ENCODE assay signal across 22 cellular contexts in the genomic region with DNA sequence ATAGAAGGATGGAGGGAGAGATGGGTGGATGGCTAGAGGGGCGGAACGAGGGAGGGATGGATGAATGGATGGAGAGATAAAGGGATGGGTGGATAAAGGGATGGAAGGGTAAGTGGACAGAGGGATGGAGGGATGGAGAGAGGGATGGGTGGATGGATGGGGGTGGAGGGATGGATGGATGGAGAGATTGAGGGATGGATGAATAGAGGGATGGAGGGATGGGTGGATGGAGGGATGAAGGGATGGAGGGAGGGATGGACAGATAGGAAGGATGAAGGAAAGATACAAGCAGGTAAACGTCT.
A peak's percentile ranks its signal among the peaks of the same experiment; 100 is the strongest.
DNase-seq lines count a peak whose midpoint lies in the region; ATAC-seq and TF ChIP-seq lines count a peak whose summit lies in the region.
"Had no signal": no experiment of that assay in that cellular context is flagged by ENCODE, and none has a peak within 500 bp of the region (broad histone marks: within the 10 kb centered on the region; RNA-seq: fewer than 3 reads in every experiment).

No MANE protein-coding gene starts in this region.

- H3K27ac Mint-ChIP-seq in activated naive CD4-positive, alpha-beta T cell treated with anti-CD3 and anti-CD28 coated beads, Interleukin-2, amount 50 U/mL, for 24 hours, result peak overlapping the region; percentile 38
- no peak overlapping the region for H3K27ac Mint-ChIP-seq in activated naive CD4-positive, alpha-beta T cell treated with anti-CD3 and anti-CD28 coated beads, Interleukin-2, amount 10 ng/mL, durations not matched to agents 7 days and 5 days
- H3K27ac Mint-ChIP-seq in central memory CD8-positive, alpha-beta T cell (ENCODE audit: low read depth), result peak overlapping the region; percentile 73
- H3K27ac Mint-ChIP-seq in progenitor cell of endocrine pancreas, result no peak overlapping the region
- H3K27ac Mint-ChIP-seq: CD4-positive, alpha-beta T cell; CD8-positive, alpha-beta T cell had no signal

- TF ChIP-seq CTCF in DND-41 (IDR thresholded peaks at IDR 0.05; ENCODE audit: borderline replicate concordance, extremely low read depth, low read length, poor library complexity, severe bottlenecking) (no peak), progenitor cell of endocrine pancreas (IDR thresholded peaks at IDR 0.05; ENCODE audit: unreplicated experiment) (no peak)

- no peak overlapping the region for H3K4me2 ChIP-seq in DND-41 (ENCODE audit: insufficient read depth, low read length)
- H3K4me2 ChIP-seq: A549 had no signal

- CTCF ChIA-PET in activated naive CD4-positive, alpha-beta T cell treated with anti-CD3 and anti-CD28 coated beads, Interleukin-2, amount 10 ng/mL, durations not matched to agents 7 days and 5 days (lab: Charles Lee), result no interaction called here

- no peak overlapping the region for H2AFZ ChIP-seq in DND-41 (ENCODE audit: low read depth, low read length)

- H3K4me1 ChIP-seq in DND-41 (ENCODE audit: insufficient read depth, low read length), result peaks cover 91% of the 10 kb centered on the region
- H3K4me1 ChIP-seq: A549, Caco-2 had no signal

- no peaks in the 10 kb centered on the region for H3K9me3 Mint-ChIP-seq in activated naive CD4-positive, alpha-beta T cell treated with anti-CD3 and anti-CD28 coated beads, Interleukin-2, amount 50 U/mL, for 24 hours
- no peaks in the 10 kb centered on the region for H3K9me3 Mint-ChIP-seq in activated naive CD4-positive, alpha-beta T cell treated with anti-CD3 and anti-CD28 coated beads, Interleukin-2, amount 10 ng/mL, durations not matched to agents 7 days and 5 days
- no peaks in the 10 kb centered on the region for H3K9me3 Mint-ChIP-seq in central memory CD8-positive, alpha-beta T cell
- H3K9me3 Mint-ChIP-seq in progenitor cell of endocrine pancreas (ENCODE audit: low read depth), result no peaks in the 10 kb centered on the region
- H3K9me3 Mint-ChIP-seq: CD4-positive, alpha-beta T cell; CD8-positive, alpha-beta T cell had no signal

- no peaks in the 10 kb centered on the region for H3K27me3 Mint-ChIP-seq in activated naive CD4-positive, alpha-beta T cell treated with anti-CD3 and anti-CD28 coated beads, Interleukin-2, amount 50 U/mL, for 24 hours
- H3K27me3 Mint-ChIP-seq in activated naive CD4-positive, alpha-beta T cell treated with anti-CD3 and anti-CD28 coated beads, Interleukin-2, amount 10 ng/mL, durations not matched to agents 7 days and 5 days, result peaks cover 54% of the 10 kb centered on the region
- H3K27me3 Mint-ChIP-seq in central memory CD8-positive, alpha-beta T cell, result peaks cover 21% of the 10 kb centered on the region
- H3K27me3 Mint-ChIP-seq in progenitor cell of endocrine pancreas, result peaks cover 59% of the 10 kb centered on the region

- no peak overlapping the region for H3K4me3 Mint-ChIP-seq in activated naive CD4-positive, alpha-beta T cell treated with anti-CD3 and anti-CD28 coated beads, Interleukin-2, amount 50 U/mL, for 24 hours
- H3K4me3 Mint-ChIP-seq in activated naive CD4-positive, alpha-beta T cell treated with anti-CD3 and anti-CD28 coated beads, Interleukin-2, amount 10 ng/mL, durations not matched to agents 7 days and 5 days, result no peak overlapping the region
- no peak overlapping the region for H3K4me3 Mint-ChIP-seq in central memory CD8-positive, alpha-beta T cell
- H3K4me3 Mint-ChIP-seq in progenitor cell of endocrine pancreas (ENCODE audit: low read depth), result no peak overlapping the region
- H3K4me3 Mint-ChIP-seq: B cell; CD4-positive, alpha-beta T cell; CD8-positive, alpha-beta T cell had no signal

- no peaks in the 10 kb centered on the region for H3K27me3 ChIP-seq in DND-41 (ENCODE audit: insufficient read depth, low read length, poor library complexity)

- 0 out of 2 replicates have a peak, but pooled peaks cover 2% of the 10 kb centered on the region for H4K20me1 ChIP-seq in DND-41 (ENCODE audit: insufficient read depth, low read length)

- H3K79me2 ChIP-seq in DND-41 (ENCODE audit: insufficient read depth, low read length), result no peaks in the 10 kb centered on the region

- no peak overlapping the region for H3K4me3 ChIP-seq in DND-41 (ENCODE audit: low read depth in 1 of 2, low read length in 2 of 2)
- H3K4me3 ChIP-seq: A549; BLaER1 treated with 17β-estradiol and CSF1 and Interleukin-3, amounts not matched to agents 10 nM and 100 nM; GM12878 had no signal

- no peaks in the 10 kb centered on the region for H3K9me3 ChIP-seq in DND-41 (ENCODE audit: insufficient read depth, low read length, severe bottlenecking)
- H3K9me3 ChIP-seq in KOPT-K1 (ENCODE audit: insufficient read depth, low read length, poor library complexity, severe bottlenecking), result no peaks in the 10 kb centered on the region
- H3K9me3 ChIP-seq: A549; BLaER1 treated with 17β-estradiol and CSF1 and Interleukin-3, amounts not matched to agents 10 nM and 100 nM; Caco-2 had no signal

- no peaks in the 10 kb centered on the region for H3K36me3 Mint-ChIP-seq in activated naive CD4-positive, alpha-beta T cell treated with anti-CD3 and anti-CD28 coated beads, Interleukin-2, amount 50 U/mL, for 24 hours
- H3K36me3 Mint-ChIP-seq in activated naive CD4-positive, alpha-beta T cell treated with anti-CD3 and anti-CD28 coated beads, Interleukin-2, amount 10 ng/mL, durations not matched to agents 7 days and 5 days, result peaks cover 2% of the 10 kb centered on the region
- H3K36me3 Mint-ChIP-seq in central memory CD8-positive, alpha-beta T cell (ENCODE audit: insufficient read depth), result peaks cover 3% of the 10 kb centered on the region
- H3K36me3 Mint-ChIP-seq in progenitor cell of endocrine pancreas (ENCODE audit: insufficient read depth), result no peaks in the 10 kb centered on the region
- H3K36me3 Mint-ChIP-seq: CD8-positive, alpha-beta T cell had no signal

- peaks cover 54% of the 10 kb centered on the region for H3K4me1 Mint-ChIP-seq in activated naive CD4-positive, alpha-beta T cell treated with anti-CD3 and anti-CD28 coated beads, Interleukin-2, amount 50 U/mL, for 24 hours
- peaks cover 75% of the 10 kb centered on the region for H3K4me1 Mint-ChIP-seq in activated naive CD4-positive, alpha-beta T cell treated with anti-CD3 and anti-CD28 coated beads, Interleukin-2, amount 10 ng/mL, durations not matched to agents 7 days and 5 days
- peaks cover 22% of the 10 kb centered on the region for H3K4me1 Mint-ChIP-seq in central memory CD8-positive, alpha-beta T cell
- no peaks in the 10 kb centered on the region for H3K4me1 Mint-ChIP-seq in progenitor cell of endocrine pancreas (ENCODE audit: low read depth)

- H3K36me3 ChIP-seq in DND-41 (ENCODE audit: insufficient read depth, low read length) (no peaks in the 10 kb centered on the region), KOPT-K1 (ENCODE audit: insufficient read depth, low read length) (no peaks in the 10 kb centered on the region)
- H3K36me3 ChIP-seq: BLaER1 treated with 17β-estradiol and CSF1 and Interleukin-3, amounts not matched to agents 10 nM and 100 nM had no signal

- no peak for ATAC-seq in DND-41 (ENCODE audit: insufficient read depth, low read depth)
- ATAC-seq in central memory CD8-positive, alpha-beta T cell (replicated peaks; ENCODE audit: extremely low read depth, poor library complexity, severe bottlenecking), result no peak
- ATAC-seq in HG02642 (IDR thresholded peaks at IDR 0.05; ENCODE audit: poor library complexity, unreplicated experiment), result no peak
- no peak for ATAC-seq in GM21526 (IDR thresholded peaks at IDR 0.05; ENCODE audit: low FRiP score, unreplicated experiment)
- ATAC-seq: CD8-positive, alpha-beta T cell; GM12878 had no signal

- DNase-seq in activated naive CD4-positive, alpha-beta T cell treated with anti-CD3 and anti-CD28 coated beads, Interleukin-2, amount 10 ng/mL, durations not matched to agents 7 days and 5 days, result no peak
- DNase-seq in DND-41 (no peak), progenitor cell of endocrine pancreas (ENCODE audit: low spot score, unreplicated experiment) (no peak)
- DNase-seq in central memory CD8-positive, alpha-beta T cell (ENCODE audit: low spot score in 2 of 2), result no peak
- DNase-seq: AML-193; Caco-2; Calu3; CD8-positive, alpha-beta T cell; DMS79 treated with DMSO at 0.1 percent for 48 hours; EL; GDM1 had no signal

- no peak overlapping the region for H3K9ac ChIP-seq in DND-41 (ENCODE audit: low read depth, low read length)
- H3K9ac ChIP-seq: BLaER1 treated with 17β-estradiol and CSF1 and Interleukin-3, amounts not matched to agents 10 nM and 100 nM had no signal

- peak overlapping the region; percentile 91 for H3K27ac ChIP-seq in DND-41 (ENCODE audit: low read length)
- peak overlapping the region; percentile 100 for H3K27ac ChIP-seq in KOPT-K1 (ENCODE audit: low read depth, low read length, poor library complexity, severe bottlenecking)
- H3K27ac ChIP-seq: 22Rv1; A549; BLaER1 treated with 17β-estradiol and CSF1 and Interleukin-3, amounts not matched to agents 10 nM and 100 nM; C4-2B had no signal

Comparison
In these comparisons a context has a peak if more than half of its experiments do, and no peak if none do; other contexts are left out.
1. H3K27ac Mint-ChIP-seq: peak in activated naive CD4-positive, alpha-beta T cell treated with anti-CD3 and anti-CD28 coated beads, Interleukin-2, amount 50 U/mL, for 24 hours (single experiment) and central memory CD8-positive, alpha-beta T cell (single experiment); none in activated naive CD4-positive, alpha-beta T cell treated with anti-CD3 and anti-CD28 coated beads, Interleukin-2, amount 10 ng/mL, durations not matched to agents 7 days and 5 days (single experiment) and progenitor cell of endocrine pancreas (single experiment).